Comparison of ENCODE assay signal across 8 cellular contexts in the genomic region with DNA sequence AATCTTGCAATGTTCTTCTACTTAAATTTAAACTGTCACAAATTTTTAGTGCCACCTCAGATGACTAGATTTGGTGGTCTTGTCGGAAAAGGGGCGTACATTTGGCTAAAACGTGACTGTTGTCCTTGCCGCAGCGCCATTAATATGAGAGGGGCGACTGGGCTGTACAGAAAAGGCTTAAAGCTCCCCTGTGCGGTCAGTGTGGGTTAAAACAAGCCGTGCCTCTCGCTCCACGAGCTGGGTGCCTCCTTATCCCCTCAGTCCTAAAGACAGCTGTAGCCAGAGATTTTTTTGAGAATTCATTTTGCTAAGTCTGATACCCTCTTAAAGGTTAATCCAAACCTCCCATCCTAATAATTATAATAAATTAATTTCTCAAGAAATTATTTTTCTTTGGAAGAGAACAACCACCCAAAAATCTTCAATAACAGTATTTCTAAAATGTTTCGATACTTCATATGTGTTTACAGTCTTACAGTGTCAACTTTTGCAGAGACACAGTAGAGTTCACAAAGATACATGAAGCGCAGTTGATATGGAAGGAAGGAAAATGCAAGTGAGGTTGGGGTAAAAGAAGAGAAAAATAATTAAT.
DNase-seq lines count a peak whose midpoint lies in the region; ATAC-seq and TF ChIP-seq lines count a peak whose summit lies in the region.

No MANE protein-coding gene starts in this region.

- no peak overlapping the region for H3K9ac ChIP-seq in parathyroid adenoma

- H3K4me3 Mint-ChIP-seq in activated naive CD4-positive, alpha-beta T cell treated with anti-CD3 and anti-CD28 coated beads for 36 hours: no peak overlapping the region

- DNase-seq in activated naive CD4-positive, alpha-beta T cell treated with anti-CD3 and anti-CD28 coated beads for 36 hours: peak; percentile 45
- no peak for DNase-seq in activated naive CD4-positive, alpha-beta T cell treated with Interleukin-2 at 50 U/mL for 16 hours
- DNase-seq in RWPE2 (ENCODE audit: low spot score) (no peak), fibroblast of the aortic adventitia (ENCODE audit: low read depth) (peak; percentile 55), GM19240 (ENCODE audit: insufficient read length, low spot score) (no peak)

- H3K9me3 Mint-ChIP-seq in activated naive CD4-positive, alpha-beta T cell treated with anti-CD3 and anti-CD28 coated beads for 36 hours: peaks cover 4% of the 10 kb centered on the region

- peak overlapping the region; percentile 73 for H3K4me2 ChIP-seq in parathyroid adenoma (ENCODE audit: low read length)

- H3K9me3 ChIP-seq in RWPE2 (ENCODE audit: severe bottlenecking) (no peaks in the 10 kb centered on the region), parathyroid adenoma (ENCODE audit: control insufficient read depth, low read length) (no peaks in the 10 kb centered on the region)

- no peak overlapping the region for H3K4me3 ChIP-seq in RWPE2 (ENCODE audit: severe bottlenecking)
- peak overlapping the region; percentile 3 for H3K4me3 ChIP-seq in fibroblast of the aortic adventitia (ENCODE audit: low read depth, low read length)
- H3K4me3 ChIP-seq in parathyroid adenoma (ENCODE audit: low read depth, low read length): peak overlapping the region; percentile 40

- CTCF ChIA-PET in activated naive CD4-positive, alpha-beta T cell treated with anti-CD3 and anti-CD28 coated beads for 36 hours (lab: Charles Lee): interaction anchor here (0.6 to 2.9 kb wide), 7 partner anchors 9 to 1138 kb away, joined by 3 to 11 read pairs (median 4); no protein-coding TSS in a partner anchor

- H3K27me3 Mint-ChIP-seq in activated naive CD4-positive, alpha-beta T cell treated with anti-CD3 and anti-CD28 coated beads for 36 hours (ENCODE audit: low read depth): peaks cover 17% of the 10 kb centered on the region

- H3K4me1 ChIP-seq in RWPE2 (ENCODE audit: insufficient read depth, poor library complexity, severe bottlenecking): no peaks in the 10 kb centered on the region
- H3K4me1 ChIP-seq in parathyroid adenoma: no peaks in the 10 kb centered on the region

- H3K4me1 Mint-ChIP-seq in activated naive CD4-positive, alpha-beta T cell treated with anti-CD3 and anti-CD28 coated beads for 36 hours (ENCODE audit: low read depth): no peaks in the 10 kb centered on the region

- no peak overlapping the region for H3K27ac ChIP-seq in RWPE2 (ENCODE audit: poor library complexity, severe bottlenecking)
- no peak overlapping the region for H3K27ac ChIP-seq in parathyroid adenoma

- H2AFZ ChIP-seq in parathyroid adenoma: no peak overlapping the region

- H3K36me3 Mint-ChIP-seq in activated naive CD4-positive, alpha-beta T cell treated with anti-CD3 and anti-CD28 coated beads for 36 hours (ENCODE audit: low read depth): no peaks in the 10 kb centered on the region

- peak; percentile 92 for ATAC-seq in HG03354 (IDR thresholded peaks at IDR 0.05; ENCODE audit: poor library complexity, severe bottlenecking, unreplicated experiment)
- ATAC-seq in RWPE2 (ENCODE audit: low read depth): peak; percentile 87
- ATAC-seq in HG03025 (IDR thresholded peaks at IDR 0.05; ENCODE audit: low FRiP score, unreplicated experiment): no peak

- H3K79me2 ChIP-seq in parathyroid adenoma: no peaks in the 10 kb centered on the region

- H3K36me3 ChIP-seq in RWPE2 (ENCODE audit: low read depth) (no peaks in the 10 kb centered on the region), parathyroid adenoma (ENCODE audit: control insufficient read depth, insufficient read depth, low read length) (no peaks in the 10 kb centered on the region)

- intact Hi-C loops in activated naive CD4-positive, alpha-beta T cell treated with anti-CD3 and anti-CD28 coated beads for 36 hours (cut with micrococcal nuclease): loop anchor here (1.0 to 5.0 kb wide), 3 partner anchors 829 to 900 kb away; no protein-coding TSS in a partner anchor

- H3K27me3 ChIP-seq in RWPE2 (ENCODE audit: insufficient read depth, poor library complexity, severe bottlenecking): no peaks in the 10 kb centered on the region
- H3K27me3 ChIP-seq in parathyroid adenoma (ENCODE audit: control insufficient read depth, insufficient read depth, low read length): no peaks in the 10 kb centered on the region

- peak; percentile 81 for TF ChIP-seq CTCF in RWPE2 (IDR thresholded peaks at IDR 0.05; ENCODE audit: poor library complexity, severe bottlenecking)
- peak; percentile 72 for TF ChIP-seq CTCF in fibroblast of the aortic adventitia (IDR thresholded peaks at IDR 0.05; ENCODE audit: insufficient read depth, low read length)
- peak; percentile 35 for TF ChIP-seq CTCF in parathyroid adenoma (IDR thresholded peaks at IDR 0.05)

- H3K27ac Mint-ChIP-seq in activated naive CD4-positive, alpha-beta T cell treated with anti-CD3 and anti-CD28 coated beads for 36 hours: no peak overlapping the region

Comparison
In these comparisons a context has a peak if more than half of its experiments do, and no peak if none do; other contexts are left out.
1. DNase-seq: peak in activated naive CD4-positive, alpha-beta T cell treated with anti-CD3 and anti-CD28 coated beads for 36 hours (single experiment) and fibroblast of the aortic adventitia (single experiment); none in activated naive CD4-positive, alpha-beta T cell treated with Interleukin-2 at 50 U/mL for 16 hours (single experiment), RWPE2 (single experiment) and GM19240 (single experiment).
2. Peak in every context shown above with its lines, with median percentiles within 50 percentile points of each other: CTCF ChIP-seq.